Comparison of ENCODE assay signal across 16 cellular contexts in genomic region chr6:30151580-30151979, GRCh38. TPM values are rescaled to one million over a fixed set of nuclear protein-coding genes. Genes with fewer than 3 reads are reported as not detected.
DNase-seq lines count a peak whose midpoint lies in the region; ATAC-seq and TF ChIP-seq lines count a peak whose summit lies in the region.
"Had no signal": no experiment of that assay in that cellular context is flagged by ENCODE, and none has a peak within 500 bp of the region (broad histone marks: within the 10 kb centered on the region; RNA-seq: fewer than 3 reads in every experiment).

No MANE protein-coding gene starts in this region.

- H3K27ac Mint-ChIP-seq in T-helper 1 cell treated with Interleukin-12 subunit alpha and Interleukin-12 subunit beta and Interleukin-4 antibody, amounts not matched to agents 30 μg/mL and 1 μg/mL, for 36 hours: peak overlapping the region; percentile 34
- H3K27ac Mint-ChIP-seq: GM23338 had no signal

- H3K4me1 Mint-ChIP-seq in T-helper 1 cell treated with Interleukin-12 subunit alpha and Interleukin-12 subunit beta and Interleukin-4 antibody, amounts not matched to agents 30 μg/mL and 1 μg/mL, for 36 hours (ENCODE audit: low read depth): peaks cover 19% of the 10 kb centered on the region
- H3K4me1 Mint-ChIP-seq: GM23338 had no signal

- peaks cover 8% of the 10 kb centered on the region for H3K27me3 Mint-ChIP-seq in T-helper 1 cell treated with Interleukin-12 subunit alpha and Interleukin-12 subunit beta and Interleukin-4 antibody, amounts not matched to agents 30 μg/mL and 1 μg/mL, for 36 hours (ENCODE audit: low read depth)

- TF ChIP-seq POLR2A in esophagus muscularis mucosa (IDR thresholded peaks at IDR 0.05; ENCODE audit: low read depth): no peak

- no peaks in the 10 kb centered on the region for H3K9me3 Mint-ChIP-seq in T-helper 1 cell treated with Interleukin-12 subunit alpha and Interleukin-12 subunit beta and Interleukin-4 antibody, amounts not matched to agents 30 μg/mL and 1 μg/mL, for 36 hours
- H3K9me3 Mint-ChIP-seq: GM23338 had no signal

- H3K9me3 ChIP-seq in Loucy (ENCODE audit: insufficient read depth, low read depth, low read length) (no peaks in the 10 kb centered on the region), esophagus muscularis mucosa (no peaks in the 10 kb centered on the region)
- H3K9me3 ChIP-seq: SK-N-SH had no signal

- no peaks in the 10 kb centered on the region for H3K36me3 Mint-ChIP-seq in T-helper 1 cell treated with Interleukin-12 subunit alpha and Interleukin-12 subunit beta and Interleukin-4 antibody, amounts not matched to agents 30 μg/mL and 1 μg/mL, for 36 hours (ENCODE audit: low read depth)
- H3K36me3 Mint-ChIP-seq: CD14-positive monocyte had no signal

- H3K36me3 ChIP-seq in Loucy (ENCODE audit: insufficient read depth, low read length): no peaks in the 10 kb centered on the region
- no peaks in the 10 kb centered on the region for H3K36me3 ChIP-seq in esophagus muscularis mucosa

- H3K9ac ChIP-seq in Loucy (ENCODE audit: low read depth, low read length, poor library complexity, severe bottlenecking): peak overlapping the region; percentile 54
- H3K9ac ChIP-seq: SK-N-SH had no signal

- no peaks in the 10 kb centered on the region for H4K20me1 ChIP-seq in Loucy (ENCODE audit: insufficient read depth, low read length, poor library complexity, severe bottlenecking)

- H2AFZ ChIP-seq in Loucy (ENCODE audit: low read length): no peak overlapping the region
- H2AFZ ChIP-seq: GM23338 had no signal

- TF ChIP-seq CTCF in Loucy (conservative IDR thresholded peaks at IDR 0.05; ENCODE audit: low read length): no peak
- TF ChIP-seq CTCF in esophagus muscularis mucosa (IDR thresholded peaks at IDR 0.05): no peak

- no peak for TF ChIP-seq EP300 in esophagus muscularis mucosa (IDR thresholded peaks at IDR 0.05)

- no peak for ATAC-seq in HG03280 (IDR thresholded peaks at IDR 0.05; ENCODE audit: unreplicated experiment)
- ATAC-seq: GM23338, Right ventricle myocardium inferior had no signal

- DNase-seq in T-helper 1 cell (no peak), UCSD-AML1 (lab: John Stamatoyannopoulos, UW; ENCODE audit: unreplicated experiment) (peak; percentile 74), esophagus muscularis mucosa (ENCODE audit: extremely low spot score) (peak; percentile 55), NCI-H774 (lab: John Stamatoyannopoulos, UW) (no peak), NCI-H748 treated with DMSO at 0.1 percent for 48 hours (lab: John Stamatoyannopoulos, UW) (no peak)
- DNase-seq: NCI-H1694, NCI-H345, NCI-H526 treated with DMSO at 0.1 percent for 48 hours, SK-N-SH had no signal

- intact Hi-C loops in esophagus muscularis mucosa (cut with DNase I): no loop called here

- 69% methylated on average over 3 of the region's 3 CpGs for WGBS in esophagus muscularis mucosa

- no peak overlapping the region for H3K4me3 Mint-ChIP-seq in T-helper 1 cell treated with Interleukin-12 subunit alpha and Interleukin-12 subunit beta and Interleukin-4 antibody, amounts not matched to agents 30 μg/mL and 1 μg/mL, for 36 hours
- H3K4me3 Mint-ChIP-seq: CD14-positive monocyte, GM23338 had no signal

- no peaks in the 10 kb centered on the region for H3F3A ChIP-seq in Loucy (ENCODE audit: low read depth)

- H3K79me2 ChIP-seq in Loucy (ENCODE audit: insufficient read depth, low read length): no peaks in the 10 kb centered on the region

- H3K27ac ChIP-seq in esophagus muscularis mucosa (replicated peaks in 1 of 4): no peak overlapping the region

- H3K4me1 ChIP-seq in Loucy (ENCODE audit: insufficient read depth, low read length, poor library complexity, severe bottlenecking): peaks cover 49% of the 10 kb centered on the region
- H3K4me1 ChIP-seq in esophagus muscularis mucosa: peaks cover 6 to 9% (median 6%) of the 10 kb centered on the region in 4 donors

- H3K4me2 ChIP-seq in Loucy (ENCODE audit: low read depth, low read length, poor library complexity, severe bottlenecking): peak overlapping the region; percentile 39
- H3K4me2 ChIP-seq: GM23338, SK-N-SH had no signal

- no peaks in the 10 kb centered on the region for H3K27me3 ChIP-seq in Loucy (ENCODE audit: insufficient read depth, low read length, poor library complexity, severe bottlenecking)
- peaks cover 0 to 41% (median 0%) of the 10 kb centered on the region in 4 donors for H3K27me3 ChIP-seq in esophagus muscularis mucosa

- H3K9me2 ChIP-seq in Loucy (replicated peaks; ENCODE audit: low read depth, low read length): no peaks in the 10 kb centered on the region
- H3K9me2 ChIP-seq: SK-N-SH had no signal

- H3K4me3 ChIP-seq in Loucy (ENCODE audit: low read length, poor library complexity, severe bottlenecking) (peak overlapping the region; percentile 14), esophagus muscularis mucosa (no peak overlapping the region)
- H3K4me3 ChIP-seq: GM23338 had no signal

RNA-seq across cellular contexts. Expression of gene TRIM10, which starts 9.4 kb away (rescaled TPM):
- total RNA-seq in esophagus muscularis mucosa: under 1 TPM in 3 of 4 donors, not detected in 1; 0.17 to 0.50 (median 0.42) TPM
- total RNA-seq: A172, Right ventricle myocardium inferior had no signal

RNA-seq across cellular contexts. Expression of gene TRIM15, which starts 11.8 kb away (rescaled TPM):
- under 1 TPM in 1 of 4 donors, not detected in 3; 0.42 TPM for total RNA-seq in esophagus muscularis mucosa
- total RNA-seq: A172, Right ventricle myocardium inferior had no signal

RNA-seq across cellular contexts. Expression of gene TRIM40, which starts 15.6 kb away (rescaled TPM):
- total RNA-seq in esophagus muscularis mucosa: not detected
- total RNA-seq: A172, GM23338, Right ventricle myocardium inferior had no signal

RNA-seq across cellular contexts. Expression of gene TRIM31, which starts 38.7 kb away (rescaled TPM):
- total RNA-seq in esophagus muscularis mucosa: 1 to 10 TPM in 1 of 4 donors, not detected in 3; 1.3 TPM
- total RNA-seq: A172, GM23338, Right ventricle myocardium inferior had no signal

Comparison
In these comparisons a context has a peak if more than half of its experiments do, and no peak if none do; other contexts are left out.
1. DNase-seq: peak in UCSD-AML1 (single experiment) and esophagus muscularis mucosa (single experiment); none in T-helper 1 cell (0 of 5), NCI-H774 (single experiment) and NCI-H748 treated with DMSO at 0.1 percent for 48 hours (single experiment).